Comparison of ENCODE assay signal across 8 cellular contexts in genomic region chr1:219927956-219928790, GRCh38. TPM values are rescaled to one million over a fixed set of nuclear protein-coding genes. Genes with fewer than 3 reads are reported as not detected.
A peak's percentile ranks its signal among the peaks of the same experiment; 100 is the strongest.
DNase-seq lines count a peak whose midpoint lies in the region; ATAC-seq and TF ChIP-seq lines count a peak whose summit lies in the region.

TSS of gene SLC30A10 (minus strand) at chr1:219928557. CDS start at chr1:219928440, 117 bp downstream.

- no peaks in the 10 kb centered on the region for H3K36me3 ChIP-seq in duodenal mucosa (ENCODE audit: control insufficient read depth in 1 of 2, insufficient read depth in 2 of 2, low read length in 2 of 2)
- no peaks in the 10 kb centered on the region for H3K36me3 ChIP-seq in lower lobe of right lung
- no peaks in the 10 kb centered on the region for H3K36me3 ChIP-seq in suprapubic skin

- H3K27me3 ChIP-seq in CD4-positive, alpha-beta T cell (ENCODE audit: control insufficient read depth, insufficient read depth, low read length) = peaks cover 35% of the 10 kb centered on the region
- H3K27me3 ChIP-seq in duodenal mucosa (ENCODE audit: control insufficient read depth in 1 of 2, insufficient read depth in 2 of 2, low read length in 2 of 2) (peaks cover 6% of the 10 kb centered on the region in 2 donors), lower lobe of right lung (ENCODE audit: low read depth) (peaks cover 34% of the 10 kb centered on the region), suprapubic skin (peaks cover 22% of the 10 kb centered on the region)

- H3K36me3 Mint-ChIP-seq in CD4-positive, alpha-beta T cell (ENCODE audit: low read depth) = no peaks in the 10 kb centered on the region

- no peak for TF ChIP-seq EP300 in suprapubic skin (IDR thresholded peaks at IDR 0.05)

- peak within 1 kb of the TSS; percentile 34 for H3K4me3 Mint-ChIP-seq in CD4-positive, alpha-beta T cell

- CTCF ChIA-PET in CD4-positive, alpha-beta T cell (lab: Charles Lee) = no interaction called here

- TF ChIP-seq POLR2A in suprapubic skin (IDR thresholded peaks at IDR 0.05) = no peak

- no peak for ATAC-seq in CD4-positive, alpha-beta T cell (ENCODE audit: poor library complexity)
- ATAC-seq in GM19468 (IDR thresholded peaks at IDR 0.05; ENCODE audit: extremely low read depth, unreplicated experiment) (peak; percentile 35), lower lobe of right lung (peak; percentile 37 to 51), HG03175 (IDR thresholded peaks at IDR 0.05; ENCODE audit: unreplicated experiment) (no peak)

- 0% methylated on average over 11 of the region's 91 CpGs for WGBS in suprapubic skin

- H3K4me3 ChIP-seq in duodenal mucosa (ENCODE audit: low read depth in 1 of 2, low read length in 2 of 2) = peak within 1 kb of the TSS; percentile 72 to 77
- H3K4me3 ChIP-seq in lower lobe of right lung = peak within 1 kb of the TSS; percentile 37
- H3K4me3 ChIP-seq in suprapubic skin = peak within 1 kb of the TSS; percentile 52

- TF ChIP-seq CTCF in CD4-positive, alpha-beta T cell (IDR thresholded peaks at IDR 0.05) = no peak
- TF ChIP-seq CTCF in lower lobe of right lung (IDR thresholded peaks at IDR 0.05) (no peak), suprapubic skin (IDR thresholded peaks at IDR 0.05) (no peak)

- peaks cover 56% of the 10 kb centered on the region for H3K27me3 Mint-ChIP-seq in CD4-positive, alpha-beta T cell

- H3K27ac ChIP-seq in CD4-positive, alpha-beta T cell (ENCODE audit: low read depth, low read length) = no peak within 1 kb of the TSS
- H3K27ac ChIP-seq in duodenal mucosa (ENCODE audit: low read depth, low read length) (peak within 1 kb of the TSS; percentile 58), lower lobe of right lung (no peak within 1 kb of the TSS), suprapubic skin (no peak within 1 kb of the TSS)

- POLR2A ChIA-PET in CD4-positive, alpha-beta T cell (lab: Charles Lee) = no interaction called here

- peaks cover 20 to 29% of the 10 kb centered on the region in 2 donors for H3K4me1 ChIP-seq in duodenal mucosa (ENCODE audit: control insufficient read depth in 1 of 2, insufficient read depth in 2 of 2, low read length in 2 of 2)
- peaks cover 11% of the 10 kb centered on the region for H3K4me1 ChIP-seq in lower lobe of right lung
- peaks cover 12% of the 10 kb centered on the region for H3K4me1 ChIP-seq in suprapubic skin

- intact Hi-C loops in CD4-positive, alpha-beta T cell (cut with DNase I, micrococcal nuclease) = no loop called here
- intact Hi-C loops in lower lobe of right lung (cut with DNase I) = no loop called here

- peak within 1 kb of the TSS; percentile 57 to 59 for H3K9ac ChIP-seq in duodenal mucosa (ENCODE audit: low read depth in 1 of 2, low read length in 2 of 2)

- H3K4me1 Mint-ChIP-seq in CD4-positive, alpha-beta T cell (ENCODE audit: low read depth) = peaks cover 9% of the 10 kb centered on the region

- DNase-seq in CD4-positive, alpha-beta T cell = no peak
- DNase-seq in NCI-H69 (lab: John Stamatoyannopoulos, UW) (peak; percentile 67), lower lobe of right lung (no peak), suprapubic skin (ENCODE audit: low spot score in 2 of 2) (no peak), kidney glomerular epithelial cell (lab: John Stamatoyannopoulos, UW) (no peak)

- no peaks in the 10 kb centered on the region for H3K9me3 Mint-ChIP-seq in CD4-positive, alpha-beta T cell

- no peaks in the 10 kb centered on the region for H3K9me3 ChIP-seq in CD4-positive, alpha-beta T cell (ENCODE audit: control insufficient read depth, low read length)
- no peaks in the 10 kb centered on the region for H3K9me3 ChIP-seq in duodenal mucosa (ENCODE audit: control insufficient read depth in 1 of 2, low read length in 2 of 2)
- no peaks in the 10 kb centered on the region for H3K9me3 ChIP-seq in lower lobe of right lung
- H3K9me3 ChIP-seq in suprapubic skin = no peaks in the 10 kb centered on the region

- H3K27ac Mint-ChIP-seq in CD4-positive, alpha-beta T cell = no peak within 1 kb of the TSS

RNA-seq across cellular contexts. Expression of gene SLC30A10, which starts in this region (rescaled TPM):
- not detected for total RNA-seq in CD4-positive, alpha-beta T cell
- not detected for total RNA-seq in lower lobe of right lung
- under 1 TPM in 3 of 4 donors, not detected in 1; 0.30 to 0.86 (median 0.48) TPM for total RNA-seq in suprapubic skin

Comparison
In these comparisons a context has a peak if more than half of its experiments do, and no peak if none do; other contexts are left out.
1. Peak in ATAC-seq and H3K4me3 ChIP-seq in lower lobe of right lung; RNA of the gene not detected or under 1 TPM.